Comparison of ENCODE assay signal across 1 cellular context in genomic region chr5:16903480-16904300, GRCh38.
TF ChIP-seq lines count a peak whose summit lies in the region.

No MANE protein-coding gene starts in this region.

TF ChIP-seq in HEK293, 187 proteins besides CTCF, POLR2A, EP300 and RAD21 (continued from another document):
- TF ChIP-seq ZNF37A (tag by site-specific recombination; IDR thresholded peaks at IDR 0.05) (no peak), ZNF776 (tag by site-specific recombination; IDR thresholded peaks at IDR 0.05; ENCODE audit: borderline replicate concordance) (no peak)
